ENCODE assay signal across 14 cellular contexts in the genomic region with DNA sequence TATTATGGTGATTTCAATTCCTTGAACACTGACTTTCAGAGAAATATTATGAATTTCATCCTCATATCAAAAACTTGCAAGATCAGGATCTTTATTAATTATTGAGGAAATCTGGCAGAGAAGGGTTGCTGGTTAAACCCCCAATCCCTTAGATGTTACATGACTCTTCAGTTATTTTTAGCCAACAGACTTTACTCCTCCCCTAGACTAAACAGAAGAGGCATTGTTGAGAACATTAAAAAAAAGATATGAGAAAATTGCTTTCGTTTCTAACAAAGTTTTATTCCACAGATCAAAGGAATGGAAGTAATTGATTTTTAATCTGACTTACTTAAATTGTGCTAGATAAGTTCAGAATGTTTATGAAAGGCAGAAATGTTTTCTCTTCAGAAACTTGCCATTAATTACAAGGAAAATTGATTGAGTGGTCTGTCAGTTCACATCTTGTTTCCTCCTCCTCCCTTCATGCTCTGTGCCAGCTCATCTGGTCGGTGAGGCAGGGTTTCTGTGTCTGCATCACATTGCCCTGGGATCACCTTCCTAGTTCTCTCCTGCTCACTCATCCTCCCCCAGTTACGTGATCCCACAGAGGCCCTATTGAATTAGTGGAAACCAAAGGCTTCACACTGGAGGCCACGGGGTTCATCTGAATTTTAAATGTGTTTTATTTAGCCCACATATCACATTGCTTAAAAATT.
DNase-seq lines count a peak whose midpoint lies in the region; ATAC-seq and TF ChIP-seq lines count a peak whose summit lies in the region.
"Had no signal": no experiment of that assay in that cellular context is flagged by ENCODE, and none has a peak within 500 bp of the region (broad histone marks: within the 10 kb centered on the region; RNA-seq: fewer than 3 reads in every experiment).

No MANE protein-coding gene starts in this region.

- DNase-seq in EH (ENCODE audit: low read depth) (peak; percentile 37), foreskin keratinocyte (peak; percentile 62 to 79), omental fat pad (ENCODE audit: low spot score) (no peak), putamen (ENCODE audit: low spot score) (no peak), iPS-NIHi7 (ENCODE audit: extremely low spot score) (no peak), natural killer cell (no peak), WERI-Rb-1 (no peak)
- DNase-seq: activated B cell treated with CpG ODN at 0.5 μM for 24 hours; activated effector memory CD4-positive, alpha-beta T cell treated with Interleukin-2 at 50 U/mL for 16 hours; NCI-H1930; retina; RPMI8226 had no signal

- H3K4me3 Mint-ChIP-seq in natural killer cell = no peak overlapping the region
- H3K4me3 Mint-ChIP-seq: activated B cell treated with CpG ODN at 0.5 μM for 24 hours had no signal

- H3K9me3 Mint-ChIP-seq in natural killer cell = no peaks in the 10 kb centered on the region
- H3K9me3 Mint-ChIP-seq: activated B cell treated with CpG ODN at 0.5 μM for 24 hours had no signal

- H3K4me3 ChIP-seq in WERI-Rb-1 (ENCODE audit: low read depth, low read length) = no peak overlapping the region

- no peaks in the 10 kb centered on the region for H3K9me3 ChIP-seq in WERI-Rb-1 (ENCODE audit: severe bottlenecking)

- H3K27ac ChIP-seq in foreskin keratinocyte (peak overlapping the region; percentile 55), WERI-Rb-1 (no peak overlapping the region)
- H3K27ac ChIP-seq: C4-2B had no signal

- no peaks in the 10 kb centered on the region for H3K27me3 Mint-ChIP-seq in natural killer cell (ENCODE audit: low read depth in 2 of 2)
- H3K27me3 Mint-ChIP-seq: activated B cell treated with CpG ODN at 0.5 μM for 24 hours had no signal

- no peaks in the 10 kb centered on the region for H3K36me3 Mint-ChIP-seq in natural killer cell

- intact Hi-C loops in natural killer cell (cut with micrococcal nuclease) = no loop called here

- TF ChIP-seq CTCF in foreskin keratinocyte (conservative IDR thresholded peaks at IDR 0.05) (no peak), omental fat pad (IDR thresholded peaks at IDR 0.05) (no peak), natural killer cell (IDR thresholded peaks at IDR 0.05) (no peak), WERI-Rb-1 (IDR thresholded peaks at IDR 0.05; ENCODE audit: low read depth, low read length) (no peak)

- no peaks in the 10 kb centered on the region for H3K4me1 Mint-ChIP-seq in natural killer cell
- H3K4me1 Mint-ChIP-seq: activated B cell treated with CpG ODN at 0.5 μM for 24 hours had no signal

- H3K27ac Mint-ChIP-seq in natural killer cell = no peak overlapping the region
- H3K27ac Mint-ChIP-seq: activated B cell treated with CpG ODN at 0.5 μM for 24 hours had no signal

- H3K36me3 ChIP-seq in WERI-Rb-1 = no peaks in the 10 kb centered on the region

- peaks cover 5% of the 10 kb centered on the region for H3K4me1 ChIP-seq in foreskin keratinocyte

- H3K27me3 ChIP-seq in foreskin keratinocyte (no peaks in the 10 kb centered on the region), WERI-Rb-1 (ENCODE audit: insufficient read depth, low read depth, severe bottlenecking) (no peaks in the 10 kb centered on the region)

- ATAC-seq in SK-N-SH treated with all-trans-retinoic acid at 6 μM for 48 hours (peak; percentile 56), foreskin keratinocyte (peak; percentile 95), omental fat pad (ENCODE audit: low FRiP score) (peak; percentile 77), natural killer cell (no peak)

TF ChIP-seq in SK-N-SH treated with all-trans-retinoic acid at 6 μM for 48 hours, 23 proteins besides CTCF, POLR2A, EP300 and RAD21:
- TF ChIP-seq ARNTL (CRISPR knock-in tag; IDR thresholded peaks at IDR 0.05; ENCODE audit: borderline replicate concordance, low read depth) = no peak
- TF ChIP-seq ISL1 (CRISPR knock-in tag; IDR thresholded peaks at IDR 0.05) = peak; percentile 56
- TF ChIP-seq TCF4 (CRISPR knock-in tag; IDR thresholded peaks at IDR 0.05; ENCODE audit: borderline replicate concordance) = no peak
- TF ChIP-seq ZNF8 (CRISPR knock-in tag; IDR thresholded peaks at IDR 0.05) = no peak
- TF ChIP-seq ZFP30 (CRISPR knock-in tag; IDR thresholded peaks at IDR 0.05) = no peak
- no peak for TF ChIP-seq GLIS3 (CRISPR knock-in tag; IDR thresholded peaks at IDR 0.05)
- no peak for TF ChIP-seq ZFP3 (CRISPR knock-in tag; IDR thresholded peaks at IDR 0.05)
- TF ChIP-seq RARB (CRISPR knock-in tag; IDR thresholded peaks at IDR 0.05) = no peak
TF ChIP-seq in SK-N-SH treated with all-trans-retinoic acid at 6 μM for 48 hours: peak in this region for 1.

Comparison
In these comparisons a context has a peak if more than half of its experiments do, and no peak if none do; other contexts are left out.
1. DNase-seq: peak in EH (single experiment) and foreskin keratinocyte (2 of 2); none in omental fat pad (single experiment), putamen (single experiment), iPS-NIHi7 (single experiment), natural killer cell (single experiment) and WERI-Rb-1 (single experiment).
2. ATAC-seq: peak in SK-N-SH treated with all-trans-retinoic acid at 6 μM for 48 hours (single experiment), foreskin keratinocyte (single experiment) and omental fat pad (single experiment); none in natural killer cell (0 of 3).